In the genomic region with DNA sequence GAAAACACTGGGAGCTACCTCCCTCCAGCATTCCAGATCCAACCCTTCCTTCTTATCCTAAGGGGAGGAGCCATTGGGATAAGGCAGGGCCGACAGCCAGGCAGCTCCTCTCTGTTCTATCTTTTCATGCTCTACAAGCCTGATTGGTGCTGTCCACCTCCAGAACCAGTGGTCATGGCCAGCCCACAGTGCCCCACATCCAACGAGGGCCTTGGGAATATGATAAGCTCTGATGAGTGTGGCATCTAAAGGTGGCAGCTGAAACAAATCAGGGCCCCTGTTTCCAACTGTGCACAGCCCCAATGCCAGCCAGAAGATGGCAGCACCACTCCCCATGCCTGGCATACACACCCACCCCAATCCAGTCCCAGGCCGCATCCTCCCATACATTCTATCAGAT, we compare ENCODE assay signal across 8 cellular contexts.
DNase-seq lines count a peak whose midpoint lies in the region; ATAC-seq and TF ChIP-seq lines count a peak whose summit lies in the region.

No MANE protein-coding gene starts in this region.

- intact Hi-C loops in left ventricle myocardium superior (cut with micrococcal nuclease) = no loop called here
- intact Hi-C loops in psoas muscle (cut with DNase I) = no loop called here

- no peak overlapping the region for H3K4me3 ChIP-seq in psoas muscle

- no peaks in the 10 kb centered on the region for H3K4me1 ChIP-seq in psoas muscle

- peak; percentile 47 for ATAC-seq in GM19351 (IDR thresholded peaks at IDR 0.05; ENCODE audit: unreplicated experiment)
- ATAC-seq in left ventricle myocardium superior = peak; percentile 54
- ATAC-seq in psoas muscle = no peak
- ATAC-seq in GM21367 (IDR thresholded peaks at IDR 0.05; ENCODE audit: unreplicated experiment) = no peak
- ATAC-seq in GM19035 (IDR thresholded peaks at IDR 0.05; ENCODE audit: unreplicated experiment) = no peak
- no peak for ATAC-seq in GM19467 (IDR thresholded peaks at IDR 0.05; ENCODE audit: unreplicated experiment)

- H3K27ac ChIP-seq in psoas muscle = no peak overlapping the region

- DNase-seq in COLO829 (ENCODE audit: low spot score) (peak; percentile 66), RPMI8226 (peak; percentile 20), left ventricle myocardium superior (no peak), psoas muscle (no peak)

- WGBS in psoas muscle, 3 donors = 53 to 66% (median 59%) methylated on average over 3 of the region's 3 CpGs

- no peak for TF ChIP-seq CTCF in psoas muscle (IDR thresholded peaks at IDR 0.05)

- no peaks in the 10 kb centered on the region for H3K9me3 ChIP-seq in psoas muscle

- no peaks in the 10 kb centered on the region for H3K36me3 ChIP-seq in psoas muscle (ENCODE audit: insufficient read depth in 1 of 2, low read depth in 1 of 2)

- no peaks in the 10 kb centered on the region for H3K27me3 ChIP-seq in psoas muscle (ENCODE audit: insufficient read depth in 3 of 3, low read length in 2 of 3)

Comparison
In these comparisons a context has a peak if more than half of its experiments do, and no peak if none do; other contexts are left out.
1. DNase-seq: peak in COLO829 (single experiment) and RPMI8226 (single experiment); none in left ventricle myocardium superior (single experiment) and psoas muscle (0 of 2).
2. ATAC-seq: peak in GM19351 (single experiment) and left ventricle myocardium superior (single experiment); none in psoas muscle (0 of 4), GM21367 (single experiment), GM19035 (single experiment) and GM19467 (single experiment).